Comparison of ENCODE assay signal across 24 cellular contexts in genomic region chr11:122036493-122036892, GRCh38.
"Had no signal": no experiment of that assay in that cellular context is flagged by ENCODE, and none has a peak within 500 bp of the region (broad histone marks: within the 10 kb centered on the region; RNA-seq: fewer than 3 reads in every experiment).

No MANE protein-coding gene starts in this region.

- H3K27me3 ChIP-seq: colonic mucosa, esophagus squamous epithelium, gastroesophageal sphincter, hepatocyte, right atrium auricular region, spleen, tibial nerve had no signal

- H3K27ac ChIP-seq: colonic mucosa, epithelial cell of prostate, esophagus squamous epithelium, gastroesophageal sphincter, hepatocyte, neutrophil, parathyroid adenoma, psoas muscle, right atrium auricular region, spleen had no signal

- H3K4me2 ChIP-seq: hepatocyte had no signal

- H3K36me3 Mint-ChIP-seq: activated CD4-positive, alpha-beta memory T cell treated with anti-CD3 and anti-CD28 coated beads for 36 hours; natural killer cell had no signal

- DNase-seq: activated CD4-positive, alpha-beta memory T cell treated with anti-CD3 and anti-CD28 coated beads for 36 hours; activated CD4-positive, alpha-beta T cell treated with anti-CD3 and anti-CD28 coated beads, Interleukin-2, amount 10 ng/mL, durations not matched to agents 24 days and 14 days; activated CD4-positive, CD25-positive, alpha-beta regulatory T cell treated with anti-CD3 and anti-CD28 coated beads, Interleukin-2, amount 50 U/mL, for 72 hours; activated CD8-positive, alpha-beta memory T cell treated with anti-CD3 and anti-CD28 coated beads, Interleukin-2, amount 50 U/mL, for 4 hours; activated gamma-delta T cell treated with Interleukin-2 at 50 U/mL for 16 hours; activated naive CD4-positive, alpha-beta T cell treated with anti-CD3 and anti-CD28 coated beads, Interleukin-2, amount 50 U/mL, for 16 hours; activated T-cell treated with anti-CD3 and anti-CD28 coated beads, Interleukin-2, amount 50 U/mL, for 1 hour; amygdala; colonic mucosa; effector CD8-positive, alpha-beta T cell; esophagus squamous epithelium; islet precursor cell; natural killer cell; psoas muscle; spleen; stimulated activated naive CD4-positive, alpha-beta T cell treated with Interleukin-2 at 50 U/mL for 16 hours; T-helper 2 cell had no signal

- H3K4me3 ChIP-seq: colonic mucosa, esophagus squamous epithelium, gastroesophageal sphincter, hepatocyte, psoas muscle, right atrium auricular region, spleen, tibial nerve had no signal

- H3K9me3 Mint-ChIP-seq: activated CD4-positive, alpha-beta memory T cell treated with anti-CD3 and anti-CD28 coated beads for 36 hours; activated CD4-positive, alpha-beta T cell treated with anti-CD3 and anti-CD28 coated beads, Interleukin-2, amount 10 ng/mL, durations not matched to agents 24 days and 14 days; natural killer cell had no signal

- H3K9ac ChIP-seq: parathyroid adenoma had no signal

- H3K4me1 ChIP-seq: colonic mucosa, gastroesophageal sphincter, parathyroid adenoma, psoas muscle, spleen had no signal

- H3K4me3 Mint-ChIP-seq: activated CD4-positive, alpha-beta memory T cell treated with anti-CD3 and anti-CD28 coated beads for 36 hours; activated CD4-positive, alpha-beta T cell treated with anti-CD3 and anti-CD28 coated beads, Interleukin-2, amount 10 ng/mL, durations not matched to agents 24 days and 14 days; natural killer cell had no signal

- H3K4me1 Mint-ChIP-seq: activated CD4-positive, alpha-beta T cell treated with anti-CD3 and anti-CD28 coated beads, Interleukin-2, amount 10 ng/mL, durations not matched to agents 24 days and 14 days; natural killer cell had no signal

- ATAC-seq: natural killer cell, psoas muscle had no signal

- H3K9me3 ChIP-seq: colonic mucosa, esophagus squamous epithelium, gastroesophageal sphincter, neutrophil, psoas muscle, right atrium auricular region, spleen, tibial nerve had no signal

- H2AFZ ChIP-seq: hepatocyte, parathyroid adenoma had no signal

- H3K27ac Mint-ChIP-seq: activated CD4-positive, alpha-beta memory T cell treated with anti-CD3 and anti-CD28 coated beads for 36 hours; activated CD4-positive, alpha-beta T cell treated with anti-CD3 and anti-CD28 coated beads, Interleukin-2, amount 10 ng/mL, durations not matched to agents 24 days and 14 days; natural killer cell had no signal

- H3K79me2 ChIP-seq: hepatocyte, parathyroid adenoma had no signal

- H3K27me3 Mint-ChIP-seq: activated CD4-positive, alpha-beta memory T cell treated with anti-CD3 and anti-CD28 coated beads for 36 hours; activated CD4-positive, alpha-beta T cell treated with anti-CD3 and anti-CD28 coated beads, Interleukin-2, amount 10 ng/mL, durations not matched to agents 24 days and 14 days had no signal

- H3K36me3 ChIP-seq: colonic mucosa, esophagus squamous epithelium, gastroesophageal sphincter, neutrophil, right atrium auricular region, spleen, tibial nerve had no signal
